In genomic region chr7:151552352-151553028, GRCh38 we compare ENCODE assay signal across 11 cellular contexts. TPM values are rescaled to one million over a fixed set of nuclear protein-coding genes. Genes with fewer than 3 reads are reported as not detected.
DNase-seq lines count a peak whose midpoint lies in the region; ATAC-seq and TF ChIP-seq lines count a peak whose summit lies in the region.
"Had no signal": no experiment of that assay in that cellular context is flagged by ENCODE, and none has a peak within 500 bp of the region (broad histone marks: within the 10 kb centered on the region; RNA-seq: fewer than 3 reads in every experiment).

No MANE protein-coding gene starts in this region.

- peak overlapping the region in 1 of 2 donors; percentile 41 for H3K27ac ChIP-seq in lung (ENCODE audit: low read depth in 1 of 2, low read length in 1 of 2)
- no peak overlapping the region for H3K27ac ChIP-seq in smooth muscle cell (ENCODE audit: low read depth)

- no peaks in the 10 kb centered on the region for H4K20me1 ChIP-seq in smooth muscle cell (ENCODE audit: low read depth)

- no peaks in the 10 kb centered on the region for H3F3A ChIP-seq in smooth muscle cell (ENCODE audit: low read depth)

- H3K9me3 Mint-ChIP-seq in Calu3 (ENCODE audit: low read depth, unreplicated experiment), result no peaks in the 10 kb centered on the region
- H3K9me3 Mint-ChIP-seq in brain, result no peaks in the 10 kb centered on the region
- H3K9me3 Mint-ChIP-seq: CD8-positive, alpha-beta memory T cell; endodermal cell had no signal

- BruUV-seq in Calu3 (replicated peaks; lab: Mats Ljungman, UMichigan), result no TSS peak

- H3K4me3 Mint-ChIP-seq in Calu3 (ENCODE audit: low read depth, unreplicated experiment) (peak overlapping the region; percentile 12), brain (no peak overlapping the region)
- H3K4me3 Mint-ChIP-seq: CD8-positive, alpha-beta memory T cell; endodermal cell had no signal

- H3K4me1 ChIP-seq in lung (ENCODE audit: control insufficient read depth in 2 of 2, insufficient read depth in 2 of 2, low read length in 2 of 2), result peaks cover 0 to 4% of the 10 kb centered on the region in 2 donors
- H3K4me1 ChIP-seq in smooth muscle cell (ENCODE audit: low read depth), result peaks cover 3% of the 10 kb centered on the region

- no peak overlapping the region for H3K4me3 ChIP-seq in lung
- no peak overlapping the region for H3K4me3 ChIP-seq in smooth muscle cell

- WGBS in lung, 2 donors, result 50 to 57% methylated on average over 10 of the region's 10 CpGs
- 75% methylated on average over 10 of the region's 10 CpGs for WGBS in smooth muscle cell (ENCODE audit: low lambda C conversion rate)

- H3K9ac ChIP-seq in smooth muscle cell (ENCODE audit: low read depth), result no peak overlapping the region

- H3K36me3 Mint-ChIP-seq in Calu3 (ENCODE audit: insufficient read depth, unreplicated experiment), result peaks cover 13% of the 10 kb centered on the region
- H3K36me3 Mint-ChIP-seq in brain, result peaks cover 6% of the 10 kb centered on the region

- CTCF ChIA-PET in Calu3 (lab: Charles Lee), result interaction anchor here (0.5 to 2.0 kb wide), 6 partner anchors 14 to 1186 kb away, joined by 3 to 10 read pairs (median 4); no protein-coding TSS in a partner anchor

- TF ChIP-seq CTCF in Calu3 (IDR thresholded peaks at IDR 0.05; ENCODE audit: unreplicated experiment) (no peak), brain (conservative IDR thresholded peaks at IDR 0.05) (no peak), lung (IDR thresholded peaks at IDR 0.05; ENCODE audit: control extremely low read depth, extremely low read depth) (no peak), smooth muscle cell (IDR thresholded peaks at IDR 0.05; ENCODE audit: borderline replicate concordance, insufficient read depth, poor library complexity, severe bottlenecking) (no peak)

- H3K9me3 ChIP-seq in lung (ENCODE audit: control insufficient read depth in 2 of 2, insufficient read depth in 1 of 2, low read length in 1 of 2) (no peaks in the 10 kb centered on the region), smooth muscle cell (replicated peaks; ENCODE audit: low read depth) (no peaks in the 10 kb centered on the region)

- intact Hi-C loops in Calu3 (cut with micrococcal nuclease; ENCODE audit: unreplicated experiment), result loop anchor here (2.0 kb wide), 1 partner anchor 32 kb away; no protein-coding TSS in a partner anchor

- ATAC-seq in lung (ENCODE audit: insufficient read depth, low FRiP score) (peak; percentile 48), HG03354 (IDR thresholded peaks at IDR 0.05; ENCODE audit: poor library complexity, severe bottlenecking, unreplicated experiment) (no peak)

- H3K27me3 ChIP-seq in lung (ENCODE audit: control insufficient read depth, insufficient read depth) (no peaks in the 10 kb centered on the region), smooth muscle cell (ENCODE audit: low read depth) (no peaks in the 10 kb centered on the region)

- H3K4me2 ChIP-seq in smooth muscle cell, result no peak overlapping the region

- peaks cover 38% of the 10 kb centered on the region for H3K4me1 Mint-ChIP-seq in Calu3 (ENCODE audit: low read depth, unreplicated experiment)
- peaks cover 25% of the 10 kb centered on the region for H3K4me1 Mint-ChIP-seq in brain
- H3K4me1 Mint-ChIP-seq: endodermal cell had no signal

- H3K36me3 ChIP-seq in lung (ENCODE audit: control insufficient read depth in 2 of 2, insufficient read depth in 2 of 2, low read length in 2 of 2), result peaks cover 2% of the 10 kb centered on the region in 2 donors
- H3K36me3 ChIP-seq in smooth muscle cell (ENCODE audit: low read depth), result no peaks in the 10 kb centered on the region

- peak; percentile 76 for DNase-seq in Calu3
- peak; percentile 91 for DNase-seq in NCI-H2029 treated with DMSO at 0.1 percent for 48 hours (lab: John Stamatoyannopoulos, UW)
- peak; percentile 79 for DNase-seq in lung (ENCODE audit: low spot score)
- DNase-seq in smooth muscle cell (lab: John Stamatoyannopoulos, UW; ENCODE audit: unreplicated experiment), result no peak
- DNase-seq in stimulated activated CD4-positive, alpha-beta T cell treated with anti-CD3 and anti-CD28 coated beads, Interleukin-2, amount 100 ng/mL, for 24 hours, result no peak
- no peak for DNase-seq in AG20443 (ENCODE audit: low spot score)
- DNase-seq: activated effector memory CD4-positive, alpha-beta T cell treated with anti-CD3 and anti-CD28 coated beads, Interleukin-2, amount 50 U/mL, for 16 hours; CD8-positive, alpha-beta memory T cell had no signal

- peak overlapping the region; percentile 68 for H3K27ac Mint-ChIP-seq in Calu3 (ENCODE audit: unreplicated experiment)
- peak overlapping the region in 4 of 5 experiments; percentile 30 to 77 (median 44) for H3K27ac Mint-ChIP-seq in brain
- H3K27ac Mint-ChIP-seq: endodermal cell had no signal

- no peak overlapping the region for H2AFZ ChIP-seq in smooth muscle cell (ENCODE audit: low read depth)

- no peaks in the 10 kb centered on the region for H3K27me3 Mint-ChIP-seq in Calu3 (ENCODE audit: unreplicated experiment)
- H3K27me3 Mint-ChIP-seq in brain, result no peaks in the 10 kb centered on the region

- H3K79me2 ChIP-seq in smooth muscle cell (ENCODE audit: low read depth), result no peaks in the 10 kb centered on the region

RNA-seq across cellular contexts. Expression of gene RHEB, which starts 32.8 kb away (rescaled TPM):
- total RNA-seq in Calu3 (2022) (123 and 126 TPM in 2 replicates), lung (10 to 100 TPM; 65.6 to 82.0 TPM), smooth muscle cell (105 and 151 TPM in 2 replicates)
- polyA plus RNA-seq in brain (ENCODE audit: insufficient read depth, low read depth, low replicate concordance) (145 TPM), lung (100 to 1,000 TPM in 1 of 2 donors, 10 to 100 TPM in 1; 85.6 to 117 TPM), smooth muscle cell (115 and 118 TPM in 2 replicates)

Comparison
In these comparisons a context has a peak if more than half of its experiments do, and no peak if none do; other contexts are left out.
1. DNase-seq: peak in Calu3 (single experiment), NCI-H2029 treated with DMSO at 0.1 percent for 48 hours (single experiment) and lung (single experiment); none in smooth muscle cell (single experiment), stimulated activated CD4-positive, alpha-beta T cell treated with anti-CD3 and anti-CD28 coated beads, Interleukin-2, amount 100 ng/mL, for 24 hours (0 of 2) and AG20443 (single experiment).